Comparison of ENCODE assay signal across 11 cellular contexts in the genomic region with DNA sequence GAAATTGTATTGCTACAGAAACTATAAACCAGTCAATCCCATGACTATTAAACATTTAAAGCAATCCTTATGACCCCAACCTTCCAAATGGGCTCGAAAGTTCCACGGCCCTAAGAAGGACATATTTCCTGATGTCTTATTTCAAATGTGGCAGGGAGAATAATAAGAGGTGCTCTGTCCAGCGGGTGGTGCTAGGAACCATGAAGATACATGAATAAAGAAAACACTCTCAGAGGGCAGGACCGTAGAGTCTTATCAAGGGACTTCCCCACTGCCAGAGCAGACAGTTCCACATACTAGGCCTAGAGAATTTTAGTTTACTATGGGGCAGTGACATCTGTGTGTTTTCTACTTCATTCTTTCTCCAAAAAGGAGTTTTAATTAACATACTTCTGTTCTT.
A peak's percentile ranks its signal among the peaks of the same experiment; 100 is the strongest.
DNase-seq lines count a peak whose midpoint lies in the region; ATAC-seq and TF ChIP-seq lines count a peak whose summit lies in the region.
"Had no signal": no experiment of that assay in that cellular context is flagged by ENCODE, and none has a peak within 500 bp of the region (broad histone marks: within the 10 kb centered on the region; RNA-seq: fewer than 3 reads in every experiment).

No MANE protein-coding gene starts in this region.

- no peaks in the 10 kb centered on the region for H3K9me3 ChIP-seq in WERI-Rb-1 (ENCODE audit: severe bottlenecking)
- no peaks in the 10 kb centered on the region for H3K9me3 ChIP-seq in lower lobe of right lung
- no peaks in the 10 kb centered on the region for H3K9me3 ChIP-seq in colonic mucosa

- TF ChIP-seq CTCF in WERI-Rb-1 (IDR thresholded peaks at IDR 0.05; ENCODE audit: low read depth, low read length): peak; percentile 24; the same call in 1 of the 2 replicates
- no peak for TF ChIP-seq CTCF in lower lobe of right lung (IDR thresholded peaks at IDR 0.05)
- no peak for TF ChIP-seq CTCF in colonic mucosa (IDR thresholded peaks at IDR 0.05)

- H3K36me3 ChIP-seq in WERI-Rb-1 (no peaks in the 10 kb centered on the region), lower lobe of right lung (no peaks in the 10 kb centered on the region), colonic mucosa (no peaks in the 10 kb centered on the region)

- H3K27ac ChIP-seq in WERI-Rb-1 (no peak overlapping the region), lower lobe of right lung (no peak overlapping the region), colonic mucosa (no peak overlapping the region)
- H3K27ac ChIP-seq: HL-60 had no signal

- no peaks in the 10 kb centered on the region for H3K4me1 ChIP-seq in lower lobe of right lung
- H3K4me1 ChIP-seq in colonic mucosa: no peaks in the 10 kb centered on the region

- H3K9ac ChIP-seq in colonic mucosa (ENCODE audit: low read depth in 2 of 2, low read length in 2 of 2): no peak overlapping the region

- H3K27me3 ChIP-seq in WERI-Rb-1 (ENCODE audit: insufficient read depth, low read depth, severe bottlenecking) (no peaks in the 10 kb centered on the region), lower lobe of right lung (ENCODE audit: low read depth) (no peaks in the 10 kb centered on the region), colonic mucosa (no peaks in the 10 kb centered on the region)

- H3K4me3 ChIP-seq in WERI-Rb-1 (ENCODE audit: low read depth, low read length) (no peak overlapping the region), lower lobe of right lung (no peak overlapping the region), colonic mucosa (no peak overlapping the region)

- intact Hi-C loops in lower lobe of right lung (cut with DNase I) (no loop called here), colonic mucosa (cut with DNase I) (no loop called here)

- DNase-seq in COLO668 (lab: John Stamatoyannopoulos, UW; ENCODE audit: unreplicated experiment): peak; percentile 47
- DNase-seq in WERI-Rb-1: peak; percentile 49
- peak; percentile 83 for DNase-seq in iris pigment epithelial cell (ENCODE audit: low read depth)
- no peak for DNase-seq in lower lobe of right lung
- no peak for DNase-seq in colonic mucosa
- DNase-seq in activated T-cell treated with anti-CD3 and anti-CD28 coated beads for 4 hours: no peak
- DNase-seq: activated CD8-positive, alpha-beta memory T cell treated with anti-CD3 and anti-CD28 coated beads, Interleukin-2, amount 10 ng/mL, durations not matched to agents 7 days and 5 days; effector CD4-positive, alpha-beta T cell had no signal

- ATAC-seq in HG02938 (IDR thresholded peaks at IDR 0.05; ENCODE audit: unreplicated experiment) (peak; percentile 51), lower lobe of right lung (no peak), GM18511 (IDR thresholded peaks at IDR 0.05; ENCODE audit: unreplicated experiment) (no peak)
- ATAC-seq: activated CD8-positive, alpha-beta memory T cell treated with anti-CD3 and anti-CD28 coated beads, Interleukin-2, amount 10 ng/mL, durations not matched to agents 7 days and 5 days had no signal

Comparison
In these comparisons a context has a peak if more than half of its experiments do, and no peak if none do; other contexts are left out.
1. DNase-seq: peak in COLO668 (single experiment), WERI-Rb-1 (single experiment) and iris pigment epithelial cell (single experiment); none in lower lobe of right lung (single experiment), colonic mucosa (single experiment) and activated T-cell treated with anti-CD3 and anti-CD28 coated beads for 4 hours (single experiment).